8 cellular contexts compared by ENCODE assay signal in the genomic region with DNA sequence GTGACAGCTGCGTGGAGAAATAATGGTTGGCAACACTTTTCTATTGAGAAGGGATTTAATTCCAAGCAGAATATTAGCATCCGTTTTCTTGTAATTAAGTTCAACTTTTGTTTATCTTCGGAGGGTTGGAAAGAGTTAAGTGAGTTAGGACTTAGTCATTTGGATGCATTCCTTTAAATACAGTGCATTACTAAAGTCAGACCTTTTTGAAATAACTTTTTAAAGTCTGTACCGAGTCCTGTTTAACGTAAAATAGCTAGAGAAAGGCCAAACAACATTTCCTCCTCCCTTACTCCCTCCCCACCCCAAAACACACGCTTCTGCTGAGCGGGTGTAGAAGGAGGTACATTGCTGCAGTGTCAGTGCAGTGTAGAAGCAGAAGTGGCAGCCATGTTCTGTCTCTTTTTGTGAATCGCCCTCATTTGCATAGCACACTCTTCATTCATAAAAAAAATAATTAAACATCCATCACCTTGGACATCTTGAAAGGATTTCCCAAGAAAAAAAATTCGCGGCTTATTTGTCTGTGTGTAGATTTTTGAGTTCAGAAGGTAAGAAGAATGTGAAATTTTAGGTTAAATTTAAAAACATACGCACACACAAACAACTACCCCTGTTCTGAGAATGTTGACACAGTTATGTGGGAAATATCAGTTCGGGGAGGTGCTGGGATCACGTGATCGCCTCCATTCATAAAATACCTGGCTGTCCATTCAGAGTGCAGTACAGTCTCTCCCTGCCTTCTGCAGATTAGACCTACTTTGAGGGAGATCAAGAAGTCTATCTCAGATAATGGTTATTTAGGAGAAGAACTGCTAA. TPM values are rescaled to one million over a fixed set of nuclear protein-coding genes. Genes with fewer than 3 reads are reported as not detected.
A peak's percentile ranks its signal among the peaks of the same experiment; 100 is the strongest.
DNase-seq lines count a peak whose midpoint lies in the region; ATAC-seq, FAIRE-seq and TF ChIP-seq lines count a peak whose summit lies in the region.

No MANE protein-coding gene starts in this region.

- H3K36me3 ChIP-seq in SJCRH30 (no peaks in the 10 kb centered on the region), keratinocyte (ENCODE audit: control insufficient read depth in 2 of 2, extremely low read depth in 1 of 2, insufficient read depth in 2 of 2, low read length in 2 of 2) (no peaks in the 10 kb centered on the region)

- DNase-seq in ELR (ENCODE audit: low read depth) (peak; percentile 74), KG1 (lab: John Stamatoyannopoulos, UW) (peak; percentile 70), SJCRH30 (peak; percentile 50 to 74), cardiac fibroblast (ENCODE audit: low read depth in 2 of 2) (peak; percentile 71 to 78), keratinocyte (ENCODE audit: low read depth, low spot score) (no peak), MV-4-11 (lab: John Stamatoyannopoulos, UW) (no peak)
- peak; percentile 5 for DNase-seq in stimulated activated CD4-positive, alpha-beta T cell treated with anti-CD3 and anti-CD28 coated beads, Interleukin-4, amount 100 ng/mL, for 1 hour

- peak overlapping the region; percentile 84 for H3K9ac ChIP-seq in keratinocyte (ENCODE audit: control insufficient read depth, extremely low read depth, insufficient read depth, low read length)

- H3K27me3 ChIP-seq in SJCRH30 (no peaks in the 10 kb centered on the region), keratinocyte (ENCODE audit: control insufficient read depth, extremely low read depth, insufficient read depth, low read length) (no peaks in the 10 kb centered on the region)

- no peak for TF ChIP-seq CTCF in cardiac fibroblast (IDR thresholded peaks at IDR 0.05; ENCODE audit: low read depth, low read length)
- no peak for TF ChIP-seq CTCF in keratinocyte (optimal IDR thresholded peaks at IDR 0.05 in 1 of 3, IDR thresholded peaks at IDR 0.05 in 1 of 3, conservative IDR thresholded peaks at IDR 0.05 in 1 of 3; ENCODE audit: extremely low read depth in 1 of 3, insufficient read depth in 2 of 3, low read length in 3 of 3)

- H3K4me3 ChIP-seq in SJCRH30 (peak overlapping the region; percentile 89), cardiac fibroblast (replicated peaks in 1 of 2; ENCODE audit: low read depth in 2 of 2, low read length in 2 of 2) (peak overlapping the region; percentile 72 to 94), keratinocyte (ENCODE audit: control insufficient read depth in 2 of 3, extremely low read depth in 1 of 3, insufficient read depth in 2 of 3, low read depth in 1 of 3, low read length in 3 of 3) (peak overlapping the region; percentile 79 to 98 (median 96))

- H3K9me1 ChIP-seq in keratinocyte (ENCODE audit: control insufficient read depth, extremely low read depth, insufficient read depth, low read length) = no peaks in the 10 kb centered on the region

- no peaks in the 10 kb centered on the region for H3K9me3 ChIP-seq in SJCRH30 (replicated peaks)
- no peaks in the 10 kb centered on the region for H3K9me3 ChIP-seq in keratinocyte (ENCODE audit: control insufficient read depth, low read depth, low read length)

- dilution Hi-C loops in keratinocyte (cut with MboI; ENCODE audit: extremely low pct_ligation_motif_present, low sequenced_read_pairs) = no loop called here

- peaks cover 5% of the 10 kb centered on the region for H4K20me1 ChIP-seq in keratinocyte (ENCODE audit: control insufficient read depth, extremely low read depth, insufficient read depth, low read length)

- H3K4me1 ChIP-seq in SJCRH30 (peaks cover 35% of the 10 kb centered on the region), keratinocyte (ENCODE audit: control insufficient read depth, extremely low read depth, insufficient read depth, low read length) (peaks cover 25% of the 10 kb centered on the region)

- H3K79me2 ChIP-seq in keratinocyte (ENCODE audit: control insufficient read depth, insufficient read depth, low read length) = peaks cover 66% of the 10 kb centered on the region

- FAIRE-seq in keratinocyte (lab: Jason Lieb, UNC) = peak; percentile 17

- ATAC-seq in GM21717 (IDR thresholded peaks at IDR 0.05; ENCODE audit: unreplicated experiment) = peak; percentile 42

- H3K27ac ChIP-seq in SJCRH30 (peak overlapping the region; percentile 96; the same call in 1 of the 2 replicates), keratinocyte (ENCODE audit: control insufficient read depth, insufficient read depth, low read length) (peak overlapping the region; percentile 70)

- peak overlapping the region; percentile 24 for H2AFZ ChIP-seq in keratinocyte (ENCODE audit: control insufficient read depth, low read length)

- H3K4me2 ChIP-seq in keratinocyte (ENCODE audit: control insufficient read depth, extremely low read depth, insufficient read depth, low read depth, low read length) = peak overlapping the region; percentile 80

RNA-seq across cellular contexts. Expression of a gene that starts 1.6 kb away (rescaled TPM):
- 31.9 and 35.1 TPM in 2 replicates for total RNA-seq in SJCRH30 (2014; rRNA removed; shearing (Covaris generic))
- polyA plus RNA-seq in keratinocyte = 5.7 to 11.6 TPM (median 11.5 TPM) in 3 replicates
- 3.9 TPM for polyA plus RNA-seq in keratinocyte (2011; ENCODE audit: low read depth)
- polyA plus RNA-seq in keratinocyte (2011; cell fraction: cytosol; rRNA removed) = 6.3 and 9.9 TPM in 2 replicates
- 10.1 and 13.1 TPM in 2 replicates for polyA plus RNA-seq in keratinocyte (2011; cell fraction: nucleus; rRNA removed)
- 3.9 and 16.6 TPM in 2 replicates for polyA plus RNA-seq in keratinocyte (2012; ENCODE audit: low replicate concordance)
- polyA minus RNA-seq in keratinocyte = 5.0 to 22.3 TPM (median 9.9 TPM) in 3 replicates
- 17.5 TPM for polyA minus RNA-seq in keratinocyte (2011; cell fraction: cytosol; rRNA and poly(A)+ RNA removed)
- 22.7 and 46.3 TPM in 2 replicates for polyA minus RNA-seq in keratinocyte (2011; cell fraction: nucleus; rRNA and poly(A)+ RNA removed)

Comparison
In these comparisons a context has a peak if more than half of its experiments do, and no peak if none do; other contexts are left out.
1. DNase-seq: peak in ELR (single experiment), KG1 (single experiment), SJCRH30 (2 of 2), cardiac fibroblast (2 of 2) and stimulated activated CD4-positive, alpha-beta T cell treated with anti-CD3 and anti-CD28 coated beads, Interleukin-4, amount 100 ng/mL, for 1 hour (single experiment); none in keratinocyte (single experiment) and MV-4-11 (single experiment).
2. Peak in every context shown above with its lines, with median percentiles within 50 percentile points of each other: H3K4me3 ChIP-seq.